ENCODE assay signal across 1 cellular context in the genomic region with DNA sequence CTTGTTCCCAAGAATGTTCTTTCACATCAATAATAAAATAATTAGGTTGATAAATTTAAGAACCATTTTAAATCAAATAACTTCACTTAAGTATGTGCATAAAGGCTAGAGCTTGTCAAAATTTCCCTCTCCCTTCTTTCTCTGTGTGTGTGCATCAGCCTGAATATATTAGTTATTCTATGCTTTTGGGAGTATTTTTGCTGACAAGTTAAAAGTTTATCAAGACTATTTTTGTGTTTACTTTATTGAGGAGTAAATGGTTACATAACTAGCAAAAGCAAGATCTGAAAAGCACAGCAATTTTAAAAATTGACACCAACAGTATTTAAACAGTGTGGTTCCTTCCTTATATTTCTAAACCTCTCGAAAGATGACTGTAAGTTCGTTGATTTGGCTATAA.
TF ChIP-seq lines count a peak whose summit lies in the region.

No MANE protein-coding gene starts in this region.

TF ChIP-seq in HepG2, 621 proteins besides CTCF, POLR2A, EP300 and RAD21 (continued from another document):
- TF ChIP-seq, protein P1, sequence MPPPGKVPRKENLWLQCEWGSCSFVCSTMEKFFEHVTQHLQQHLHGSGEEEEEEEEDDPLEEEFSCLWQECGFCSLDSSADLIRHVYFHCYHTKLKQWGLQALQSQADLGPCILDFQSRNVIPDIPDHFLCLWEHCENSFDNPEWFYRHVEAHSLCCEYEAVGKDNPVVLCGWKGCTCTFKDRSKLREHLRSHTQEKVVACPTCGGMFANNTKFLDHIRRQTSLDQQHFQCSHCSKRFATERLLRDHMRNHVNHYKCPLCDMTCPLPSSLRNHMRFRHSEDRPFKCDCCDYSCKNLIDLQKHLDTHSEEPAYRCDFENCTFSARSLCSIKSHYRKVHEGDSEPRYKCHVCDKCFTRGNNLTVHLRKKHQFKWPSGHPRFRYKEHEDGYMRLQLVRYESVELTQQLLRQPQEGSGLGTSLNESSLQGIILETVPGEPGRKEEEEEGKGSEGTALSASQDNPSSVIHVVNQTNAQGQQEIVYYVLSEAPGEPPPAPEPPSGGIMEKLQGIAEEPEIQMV (CRISPR knock-in tag; IDR thresholded peaks at IDR 0.05; ENCODE audit: low read depth), result no peak
- TF ChIP-seq WIZ (CRISPR knock-in tag; IDR thresholded peaks at IDR 0.05), result no peak
